8 cellular contexts compared by ENCODE assay signal in the genomic region with DNA sequence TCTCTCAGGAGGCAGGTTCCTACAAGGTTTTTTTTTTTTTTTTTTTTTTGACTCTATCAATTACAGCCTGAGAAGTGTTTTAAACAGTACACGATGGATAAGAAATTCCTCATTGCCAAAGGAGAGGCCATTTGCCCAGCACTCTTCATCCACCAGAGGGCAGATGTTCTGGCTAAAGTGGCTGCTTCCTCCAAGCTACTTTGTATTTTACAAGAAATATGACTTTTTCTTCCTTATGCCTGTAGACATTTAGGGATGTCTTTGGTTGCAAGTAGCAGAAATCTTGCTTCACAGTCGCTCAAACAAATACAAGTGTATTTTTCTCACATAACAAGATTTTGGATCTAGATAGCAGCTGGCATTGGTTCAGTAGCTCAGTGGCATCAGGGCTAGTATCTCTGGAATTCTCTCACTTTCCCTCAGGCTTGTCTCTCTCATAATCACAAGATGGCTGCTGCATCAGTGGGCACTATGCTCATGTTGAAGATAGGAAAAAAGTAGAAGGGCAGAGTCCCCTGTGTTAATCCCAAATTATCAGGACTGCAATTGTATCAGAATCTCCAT.
DNase-seq lines count a peak whose midpoint lies in the region; ATAC-seq and TF ChIP-seq lines count a peak whose summit lies in the region.

No MANE protein-coding gene starts in this region.

- H3K4me1 Mint-ChIP-seq in MCF 10A (ENCODE audit: insufficient read depth, unreplicated experiment), result peaks cover 28% of the 10 kb centered on the region
- no peaks in the 10 kb centered on the region for H3K4me1 Mint-ChIP-seq in CD8-positive, alpha-beta memory T cell

- TF ChIP-seq CTCF in MCF 10A (IDR thresholded peaks at IDR 0.05; ENCODE audit: unreplicated experiment), result peak; percentile 61
- peak in 1 of 3 donors; percentile 24 for TF ChIP-seq CTCF in breast epithelium (IDR thresholded peaks at IDR 0.05)
- TF ChIP-seq CTCF in fibroblast of villous mesenchyme (IDR thresholded peaks at IDR 0.05; ENCODE audit: insufficient read depth, low read depth, low read length), result peak; percentile 78
- TF ChIP-seq CTCF in psoas muscle (IDR thresholded peaks at IDR 0.05), result peak; percentile 66

- WGBS in psoas muscle, 3 donors, result 12 to 20% (median 20%) methylated on average over 2 of the region's 2 CpGs

- intact Hi-C loops in MCF 10A (cut with micrococcal nuclease) (loop anchor here (1.0 to 10.0 kb wide), 6 partner anchors 138 to 477 kb away; no protein-coding TSS in a partner anchor), breast epithelium (cut with DNase I; ENCODE audit: low total_unique reads) (no loop called here), psoas muscle (cut with DNase I) (loop anchor here in 1 of 2 donors (2.0 to 5.0 kb wide), 2 partner anchors 253 to 288 kb away; no protein-coding TSS in a partner anchor)

- H3K4me3 ChIP-seq in breast epithelium, result no peak overlapping the region
- no peak overlapping the region for H3K4me3 ChIP-seq in fibroblast of villous mesenchyme (ENCODE audit: low read depth, low read length)
- H3K4me3 ChIP-seq in psoas muscle, result no peak overlapping the region
- no peak overlapping the region for H3K4me3 ChIP-seq in CD8-positive, alpha-beta memory T cell (ENCODE audit: low read length)

- no peak for TF ChIP-seq POLR2A in breast epithelium (IDR thresholded peaks at IDR 0.05)

- BruUV-seq in MCF 10A (replicated peaks; lab: Mats Ljungman, UMichigan), result no TSS peak

- no peaks in the 10 kb centered on the region for H3K9me3 Mint-ChIP-seq in MCF 10A (ENCODE audit: unreplicated experiment)
- H3K9me3 Mint-ChIP-seq in CD8-positive, alpha-beta memory T cell, result peaks cover 0 to 22% (median 0%) of the 10 kb centered on the region in 5 donors

- no peak overlapping the region for H3K27ac ChIP-seq in breast epithelium
- no peak overlapping the region for H3K27ac ChIP-seq in psoas muscle
- no peak overlapping the region for H3K27ac ChIP-seq in CD8-positive, alpha-beta memory T cell (ENCODE audit: low read depth, low read length)

- peak; percentile 70 for DNase-seq in MCF 10A (ENCODE audit: unreplicated experiment)
- DNase-seq in breast epithelium (ENCODE audit: low spot score in 2 of 2), result no peak
- peak; percentile 49 for DNase-seq in RKO (ENCODE audit: low spot score)
- DNase-seq in fibroblast of villous mesenchyme (ENCODE audit: low read depth), result peak; percentile 69
- no peak for DNase-seq in psoas muscle
- DNase-seq in CD8-positive, alpha-beta memory T cell, result no peak
- DNase-seq in activated CD8-positive, alpha-beta memory T cell treated with anti-CD3 and anti-CD28 coated beads for 24 hours, result no peak

- H3K27me3 ChIP-seq in breast epithelium (no peaks in the 10 kb centered on the region), psoas muscle (ENCODE audit: insufficient read depth in 3 of 3, low read length in 2 of 3) (no peaks in the 10 kb centered on the region)
- no peaks in the 10 kb centered on the region for H3K27me3 ChIP-seq in CD8-positive, alpha-beta memory T cell (ENCODE audit: insufficient read depth, low read length, poor library complexity, severe bottlenecking)

- no peaks in the 10 kb centered on the region for H3K27me3 Mint-ChIP-seq in MCF 10A (ENCODE audit: insufficient read depth, unreplicated experiment)
- peaks cover 0 to 2% of the 10 kb centered on the region in 2 donors for H3K27me3 Mint-ChIP-seq in CD8-positive, alpha-beta memory T cell

- H3K9me3 ChIP-seq in breast epithelium, result peaks cover 0 to 13% of the 10 kb centered on the region in 2 donors
- H3K9me3 ChIP-seq in psoas muscle, result no peaks in the 10 kb centered on the region
- no peaks in the 10 kb centered on the region for H3K9me3 ChIP-seq in CD8-positive, alpha-beta memory T cell (ENCODE audit: low read length)

- POLR2A ChIA-PET in MCF 10A (lab: Yijun Ruan, JAX), result interaction anchor here (0.6 to 1.8 kb wide), 5 partner anchors 10 to 189 kb away, joined by 3 to 5 read pairs (median 4); no protein-coding TSS in a partner anchor
- POLR2A ChIA-PET in CD8-positive, alpha-beta memory T cell (lab: Charles Lee), result no interaction called here

- H3K36me3 Mint-ChIP-seq in MCF 10A (ENCODE audit: insufficient read depth, unreplicated experiment), result no peaks in the 10 kb centered on the region
- no peaks in the 10 kb centered on the region for H3K36me3 Mint-ChIP-seq in CD8-positive, alpha-beta memory T cell

- CTCF ChIA-PET in MCF 10A (lab: Yijun Ruan, JAX), result interaction anchor here (0.6 to 6.5 kb wide), 25 partner anchors 11 to 1215 kb away, joined by 3 to 58 read pairs (median 5); a partner anchor contains a TSS
- CTCF ChIA-PET in CD8-positive, alpha-beta memory T cell (lab: Charles Lee), result no interaction called here

- H3K27ac Mint-ChIP-seq in MCF 10A (ENCODE audit: low read depth, unreplicated experiment), result no peak overlapping the region
- no peak overlapping the region for H3K27ac Mint-ChIP-seq in CD8-positive, alpha-beta memory T cell

- H3K4me1 ChIP-seq in breast epithelium (no peaks in the 10 kb centered on the region), psoas muscle (no peaks in the 10 kb centered on the region)
- H3K4me1 ChIP-seq in CD8-positive, alpha-beta memory T cell (ENCODE audit: insufficient read depth, low read length), result no peaks in the 10 kb centered on the region

- H3K4me3 Mint-ChIP-seq in MCF 10A (ENCODE audit: unreplicated experiment), result no peak overlapping the region
- H3K4me3 Mint-ChIP-seq in CD8-positive, alpha-beta memory T cell, result no peak overlapping the region

- ATAC-seq in HG02884 (IDR thresholded peaks at IDR 0.05; ENCODE audit: unreplicated experiment) (peak; percentile 64), psoas muscle (peak in 3 of 4 donors; percentile 46 to 65 (median 47))

- H3K36me3 ChIP-seq in breast epithelium, result no peaks in the 10 kb centered on the region
- no peaks in the 10 kb centered on the region for H3K36me3 ChIP-seq in psoas muscle (ENCODE audit: insufficient read depth in 1 of 2, low read depth in 1 of 2)
- H3K36me3 ChIP-seq in CD8-positive, alpha-beta memory T cell (ENCODE audit: insufficient read depth, low read length), result no peaks in the 10 kb centered on the region

Comparison
In these comparisons a context has a peak if more than half of its experiments do, and no peak if none do; other contexts are left out.
1. DNase-seq: peak in MCF 10A (single experiment), RKO (single experiment) and fibroblast of villous mesenchyme (single experiment); none in breast epithelium (0 of 2), psoas muscle (0 of 2), CD8-positive, alpha-beta memory T cell (0 of 5) and activated CD8-positive, alpha-beta memory T cell treated with anti-CD3 and anti-CD28 coated beads for 24 hours (single experiment).